19 cellular contexts compared by ENCODE assay signal in genomic region chr10:32000937-32001336, GRCh38. TPM values are rescaled to one million over a fixed set of nuclear protein-coding genes. Genes with fewer than 3 reads are reported as not detected.
A peak's percentile ranks its signal among the peaks of the same experiment; 100 is the strongest.
DNase-seq lines count a peak whose midpoint lies in the region; ATAC-seq, FAIRE-seq and TF ChIP-seq lines count a peak whose summit lies in the region.
"Had no signal": no experiment of that assay in that cellular context is flagged by ENCODE, and none has a peak within 500 bp of the region (broad histone marks: within the 10 kb centered on the region; RNA-seq: fewer than 3 reads in every experiment).

No MANE protein-coding gene starts in this region.

- 27% methylated on average over 4 of the region's 4 CpGs for whole genome bisulfite sequencing in K562 (ENCODE audit: insufficient coverage, low coverage, missing lambda C conversion rate)

- no peak overlapping the region for H2AFZ ChIP-seq in K562 (ENCODE audit: low read depth, low read length)
- H2AFZ ChIP-seq: PC-9 had no signal

- H3K9me3 Mint-ChIP-seq in T-helper 2 cell treated with Interferon-gamma antibody and Interleukin-4, amounts not matched to agents 5 μg/mL and 100 μg/mL, for 36 hours = no peaks in the 10 kb centered on the region
- H3K9me3 Mint-ChIP-seq: activated CD8-positive, alpha-beta T cell treated with anti-CD3 and anti-CD28 coated beads for 36 hours; central memory CD8-positive, alpha-beta T cell; effector memory CD8-positive, alpha-beta T cell; neural crest cell had no signal

- TF ChIP-seq EP300 in K562 (IDR thresholded peaks at IDR 0.05; ENCODE audit: low read length) = no peak

- H3K36me3 ChIP-seq in HUES48 (ENCODE audit: control insufficient read depth, insufficient read depth, low read length) (no peaks in the 10 kb centered on the region), K562 (ENCODE audit: control insufficient read depth, insufficient read depth, low read length) (no peaks in the 10 kb centered on the region; the same call in 2 of the 3 replicates), ascending aorta (no peaks in the 10 kb centered on the region)
- H3K36me3 ChIP-seq: gastrocnemius medialis had no signal

- TF ChIP-seq CTCF in K562 (IDR thresholded peaks at IDR 0.05 in 2 of 3, conservative IDR thresholded peaks at IDR 0.05 in 1 of 3; ENCODE audit: insufficient read depth in 2 of 3, low read depth in 1 of 3, low read length in 3 of 3) = no peak
- TF ChIP-seq CTCF in ascending aorta (IDR thresholded peaks at IDR 0.05) = no peak

- no peak for FAIRE-seq in K562 (lab: Jason Lieb, UNC)

- no peaks in the 10 kb centered on the region for H3K79me2 ChIP-seq in K562 (ENCODE audit: control insufficient read depth, insufficient read depth, low read length)

- peaks cover 4% of the 10 kb centered on the region for H3K36me3 Mint-ChIP-seq in T-helper 2 cell treated with Interferon-gamma antibody and Interleukin-4, amounts not matched to agents 5 μg/mL and 100 μg/mL, for 36 hours (ENCODE audit: low read depth)

- BruUV-seq in K562 (replicated peaks; lab: Mats Ljungman, UMichigan) = no TSS peak

- H3K4me3 ChIP-seq in HUES48 (ENCODE audit: low read depth, low read length) (no peak overlapping the region), K562 (no peak overlapping the region), ascending aorta (no peak overlapping the region)
- H3K4me3 ChIP-seq: gastrocnemius medialis, lung, PC-9, SK-N-MC had no signal

- H3K27me3 ChIP-seq in HUES48 (ENCODE audit: control insufficient read depth, insufficient read depth, low read length) (no peaks in the 10 kb centered on the region), K562 (ENCODE audit: control insufficient read depth in 2 of 2, insufficient read depth in 2 of 2, low read length in 2 of 2) (no peaks in the 10 kb centered on the region), ascending aorta (no peaks in the 10 kb centered on the region)
- H3K27me3 ChIP-seq: gastrocnemius medialis had no signal

- H3K9ac ChIP-seq in HUES48 (ENCODE audit: low read depth, low read length) (no peak overlapping the region), K562 (ENCODE audit: insufficient read depth in 1 of 2, low read depth in 2 of 2, low read length in 2 of 2) (no peak overlapping the region)

- H3K27me3 Mint-ChIP-seq in T-helper 2 cell treated with Interferon-gamma antibody and Interleukin-4, amounts not matched to agents 5 μg/mL and 100 μg/mL, for 36 hours (ENCODE audit: low read depth) = no peaks in the 10 kb centered on the region
- H3K27me3 Mint-ChIP-seq: activated CD8-positive, alpha-beta T cell treated with anti-CD3 and anti-CD28 coated beads for 36 hours; central memory CD8-positive, alpha-beta T cell; effector memory CD8-positive, alpha-beta T cell had no signal

- no peak overlapping the region for H3K27ac Mint-ChIP-seq in T-helper 2 cell treated with Interferon-gamma antibody and Interleukin-4, amounts not matched to agents 5 μg/mL and 100 μg/mL, for 36 hours
- H3K27ac Mint-ChIP-seq: activated CD8-positive, alpha-beta T cell treated with anti-CD3 and anti-CD28 coated beads for 36 hours; effector memory CD8-positive, alpha-beta T cell had no signal

- H3K9me3 ChIP-seq in HUES48 (ENCODE audit: control insufficient read depth, insufficient read depth, low read length) (no peaks in the 10 kb centered on the region), K562 (replicated peaks; ENCODE audit: control insufficient read depth, insufficient read depth, low read depth, low read length) (no peaks in the 10 kb centered on the region), ascending aorta (no peaks in the 10 kb centered on the region)
- H3K9me3 ChIP-seq: gastrocnemius medialis had no signal

- in situ Hi-C loops in K562 (cut with MboI) = no loop called here

- ATAC-seq in K562 = no peak
- ATAC-seq: activated CD8-positive, alpha-beta T cell treated with anti-CD3 and anti-CD28 coated beads for 36 hours; effector memory CD8-positive, alpha-beta T cell; gastrocnemius medialis had no signal

- no peak overlapping the region for H3K4me3 Mint-ChIP-seq in T-helper 2 cell treated with Interferon-gamma antibody and Interleukin-4, amounts not matched to agents 5 μg/mL and 100 μg/mL, for 36 hours
- H3K4me3 Mint-ChIP-seq: activated CD8-positive, alpha-beta T cell treated with anti-CD3 and anti-CD28 coated beads for 36 hours; central memory CD8-positive, alpha-beta T cell; effector memory CD8-positive, alpha-beta T cell; neural crest cell had no signal

- H3K27ac ChIP-seq in HUES48 (ENCODE audit: low read depth, low read length) (peak overlapping the region; percentile 89), K562 (ENCODE audit: extremely low read depth, low read depth, low read length) (no peak overlapping the region), ascending aorta (no peak overlapping the region)
- H3K27ac ChIP-seq: gastrocnemius medialis, PC-9, SK-N-MC had no signal

- CTCF ChIA-PET in K562 (lab: Yijun Ruan, JAX; ENCODE audit: low intra/inter-chr PET ratio) = no interaction called here

- DNase-seq in AG08395 (ENCODE audit: low spot score) = peak; percentile 48
- DNase-seq in K562 (ENCODE audit: extremely low read depth in 1 of 4, low spot score in 3 of 4) = no peak
- DNase-seq in iPS-NIHi11 (ENCODE audit: low spot score) = peak; percentile 28
- DNase-seq in ascending aorta (ENCODE audit: low spot score in 2 of 2) = no peak
- DNase-seq in COR-L47 (lab: John Stamatoyannopoulos, UW) = no peak
- DNase-seq in T-helper 2 cell treated with Interferon-gamma antibody and Interleukin-4, amounts not matched to agents 5 μg/mL and 100 μg/mL, for 36 hours (ENCODE audit: low spot score) = no peak
- no peak for DNase-seq in GDM1 (lab: John Stamatoyannopoulos, UW)
- DNase-seq: activated CD8-positive, alpha-beta T cell treated with anti-CD3 and anti-CD28 coated beads for 36 hours; effector memory CD8-positive, alpha-beta T cell; gastrocnemius medialis; NCI-H1092 treated with DMSO at 0.1 percent for 48 hours; NCI-H69; PC-9; retina had no signal

- H3K4me1 ChIP-seq in HUES48 (ENCODE audit: control insufficient read depth, insufficient read depth, low read length) (peaks cover 29% of the 10 kb centered on the region), K562 (replicated peaks in 1 of 2; ENCODE audit: control insufficient read depth in 2 of 2, insufficient read depth in 2 of 2, low read length in 2 of 2) (peaks cover 0 to 5% of the 10 kb centered on the region in 2 experiments; a peak in 2 of 5 replicates), ascending aorta (no peaks in the 10 kb centered on the region)

- no peaks in the 10 kb centered on the region for H3K9me1 ChIP-seq in K562 (ENCODE audit: control insufficient read depth, insufficient read depth, low read length)

- no peak overlapping the region for H3K4me2 ChIP-seq in K562 (ENCODE audit: insufficient read depth, low read length)
- H3K4me2 ChIP-seq: PC-9 had no signal

- TF ChIP-seq POLR2A in K562 (conservative IDR thresholded peaks at IDR 0.05) = no peak

- no peak for TF ChIP-seq RAD21 in K562 (CRISPR knock-in tag; conservative IDR thresholded peaks at IDR 0.05 in 1 of 2, IDR thresholded peaks at IDR 0.05 in 1 of 2)

- intact Hi-C loops in K562 (cut with micrococcal nuclease) (loop anchor here (10.0 kb wide), 1 partner anchor 76 kb away; the partner anchor contains the start of gene ARHGAP12), ascending aorta (cut with DNase I) (loop anchor here (5.0 kb wide), 1 partner anchor 139 kb away; no protein-coding TSS in a partner anchor)

- no peaks in the 10 kb centered on the region for H4K20me1 ChIP-seq in K562 (replicated peaks; ENCODE audit: control insufficient read depth, insufficient read depth, low read length)

- POLR2A ChIA-PET in K562 (lab: Yijun Ruan, JAX) = interaction anchor here (0.6 to 1.1 kb wide), 4 partner anchors 11 to 181 kb away, joined by 3 to 4 read pairs (median 4); no protein-coding TSS in a partner anchor

- peaks cover 10% of the 10 kb centered on the region for H3K4me1 Mint-ChIP-seq in T-helper 2 cell treated with Interferon-gamma antibody and Interleukin-4, amounts not matched to agents 5 μg/mL and 100 μg/mL, for 36 hours (ENCODE audit: low read depth)

TF ChIP-seq in K562, 482 proteins besides CTCF, POLR2A, EP300 and RAD21:
- TF ChIP-seq PKNOX1 (IDR thresholded peaks at IDR 0.05) (peak; percentile 48; the same call in 1 of the 2 replicates), ZNF75A (CRISPR knock-in tag; IDR thresholded peaks at IDR 0.05) (0 out of 2 replicates have a peak, but pooled peaks have one; percentile 44), HES1 (IDR thresholded peaks at IDR 0.05; ENCODE audit: low read depth) (no peak)
TF ChIP-seq in K562: peak in this region for 2.

RNA-seq across cellular contexts. Expression of gene KIF5B, which starts 55.3 kb away (rescaled TPM):
- total RNA-seq in K562 (2011; cell fraction: chromatin; rRNA removed; ENCODE audit: low replicate concordance) = 12.1 and 40.7 TPM in 2 replicates
- total RNA-seq in K562 (2011; cell fraction: nucleolus; rRNA removed) = 9.5 and 10.9 TPM in 2 replicates
- 17.3 and 22.1 TPM in 2 replicates for total RNA-seq in K562 (2011; cell fraction: nucleoplasm; rRNA removed)
- total RNA-seq in K562 (2014; rRNA removed) (61.5 and 68.9 TPM in 2 replicates), K562 (2014; rRNA removed; fragmentation: Illumina TruSeq; extraction: Trizol) (94.4 and 107 TPM in 2 replicates), K562 (2015; rRNA removed; fragmentation: Illumina TruSeq; extraction: Trizol) (87.2 and 93.1 TPM in 2 replicates), K562 (2021) (70.2 and 77.9 TPM in 2 replicates), ascending aorta (78.1 TPM)
- polyA plus RNA-seq in K562 (2011; rRNA removed) (39.2 and 49.4 TPM in 2 replicates), K562 (2014; fragmentation: Illumina TruSeq; extraction: Trizol) (70.3 and 78.1 TPM in 2 replicates), K562 (2014; fragmentation: Nextera tagmentation; extraction: Ambion mirVana) (10 to 100 TPM; 24.4 to 29.8 TPM), K562 (2014; rRNA removed) (40.3 and 46.2 TPM in 2 replicates)
- polyA plus RNA-seq in K562 (2011; cell fraction: cytosol; rRNA removed) = 8.2 and 15.4 TPM in 2 replicates
- 10.7 and 15.8 TPM in 2 replicates for polyA plus RNA-seq in K562 (2011; cell fraction: nucleus; rRNA removed)
- 50.4 and 51.7 TPM in 2 replicates for polyA plus RNA-seq in K562 (2012)
- 116 and 143 TPM in 2 replicates for polyA minus RNA-seq in K562 (2011; rRNA and poly(A)+ RNA removed)
- polyA minus RNA-seq in K562 (2011; cell fraction: cytosol; rRNA and poly(A)+ RNA removed) = 47.3 and 50.2 TPM in 2 replicates
- polyA minus RNA-seq in K562 (2011; cell fraction: nucleus; rRNA and poly(A)+ RNA removed) = 17.5 and 33.8 TPM in 2 replicates

Comparison
In these comparisons a context has a peak if more than half of its experiments do, and no peak if none do; other contexts are left out.
1. DNase-seq: peak in AG08395 (single experiment) and iPS-NIHi11 (single experiment); none in K562 (0 of 4), ascending aorta (0 of 2), COR-L47 (single experiment), T-helper 2 cell treated with Interferon-gamma antibody and Interleukin-4, amounts not matched to agents 5 μg/mL and 100 μg/mL, for 36 hours (single experiment) and GDM1 (single experiment).